Comparison of ENCODE assay signal across 8 cellular contexts in genomic region chr19:16095071-16095571, GRCh38. TPM values are rescaled to one million over a fixed set of nuclear protein-coding genes. Genes with fewer than 3 reads are reported as not detected.
A peak's percentile ranks its signal among the peaks of the same experiment; 100 is the strongest.
DNase-seq lines count a peak whose midpoint lies in the region; ATAC-seq and TF ChIP-seq lines count a peak whose summit lies in the region.

No MANE protein-coding gene starts in this region.

- H3K9me3 ChIP-seq in left ventricle myocardium inferior (replicated peaks), result no peaks in the 10 kb centered on the region
- no peaks in the 10 kb centered on the region for H3K9me3 ChIP-seq in spleen
- H3K9me3 ChIP-seq in MM.1S (replicated peaks; ENCODE audit: insufficient read depth, low read length), result no peaks in the 10 kb centered on the region

- WGBS in spleen, 5 donors, result 47 to 61% (median 57%) methylated on average over 13 of the region's 13 CpGs

- H3K9me2 ChIP-seq in MM.1S (replicated peaks; ENCODE audit: insufficient read depth, low read length), result no peaks in the 10 kb centered on the region

- peak; percentile 77 for DNase-seq in activated CD8-positive, alpha-beta T cell treated with anti-CD3 and anti-CD28 coated beads for 36 hours
- DNase-seq in left ventricle myocardium inferior (peak; percentile 31), spleen (no peak), NOMO-1 treated with DMSO at 0.1 percent for 48 hours (lab: John Stamatoyannopoulos, UW; ENCODE audit: unreplicated experiment) (no peak), MM.1S (no peak)

- H3K27ac Mint-ChIP-seq in activated CD8-positive, alpha-beta T cell treated with anti-CD3 and anti-CD28 coated beads for 36 hours, result peak overlapping the region; percentile 95

- no peaks in the 10 kb centered on the region for H3K27me3 ChIP-seq in left ventricle myocardium inferior (ENCODE audit: low read depth)
- no peaks in the 10 kb centered on the region for H3K27me3 ChIP-seq in spleen (replicated peaks in 1 of 7)
- H3K27me3 ChIP-seq in MM.1S (replicated peaks; ENCODE audit: insufficient read depth, low read length), result no peaks in the 10 kb centered on the region

- H3K4me2 ChIP-seq in MM.1S (ENCODE audit: low read depth, low read length), result no peak overlapping the region

- peaks cover 62% of the 10 kb centered on the region for H3K79me2 ChIP-seq in MM.1S (ENCODE audit: low read length)

- no peak overlapping the region for H3K9ac ChIP-seq in MM.1S (ENCODE audit: low read length)

- H3K4me3 ChIP-seq in left ventricle myocardium inferior, result no peak overlapping the region
- no peak overlapping the region for H3K4me3 ChIP-seq in spleen
- no peak overlapping the region for H3K4me3 ChIP-seq in MM.1S (ENCODE audit: low read length)

- H3K36me3 ChIP-seq in left ventricle myocardium inferior, result peaks cover 99% of the 10 kb centered on the region
- peaks cover 16 to 100% (median 97%) of the 10 kb centered on the region in 6 donors for H3K36me3 ChIP-seq in spleen
- peaks cover 39% of the 10 kb centered on the region for H3K36me3 ChIP-seq in MM.1S (replicated peaks; ENCODE audit: insufficient read depth, low read length)

- peak overlapping the region; percentile 44 for H3K4me3 Mint-ChIP-seq in activated CD8-positive, alpha-beta T cell treated with anti-CD3 and anti-CD28 coated beads for 36 hours

- CTCF ChIA-PET in activated CD8-positive, alpha-beta T cell treated with anti-CD3 and anti-CD28 coated beads for 36 hours (lab: Charles Lee), result interaction anchor here (0.9 to 3.2 kb wide), 14 partner anchors 9 to 465 kb away, joined by 3 to 19 read pairs (median 5); partner anchors contain the start of genes FAM32A and RAB8A

- H4K20me1 ChIP-seq in MM.1S (ENCODE audit: insufficient read depth, low read length), result no peaks in the 10 kb centered on the region

- ATAC-seq in activated CD8-positive, alpha-beta T cell treated with anti-CD3 and anti-CD28 coated beads for 36 hours, result peak; percentile 85
- no peak for ATAC-seq in GM18909 (IDR thresholded peaks at IDR 0.05; ENCODE audit: poor library complexity, unreplicated experiment)
- no peak for ATAC-seq in HG02870 (IDR thresholded peaks at IDR 0.05; ENCODE audit: unreplicated experiment)

- peaks cover 77% of the 10 kb centered on the region for H3K36me3 Mint-ChIP-seq in activated CD8-positive, alpha-beta T cell treated with anti-CD3 and anti-CD28 coated beads for 36 hours (ENCODE audit: low read depth)

- no peaks in the 10 kb centered on the region for H3K9me3 Mint-ChIP-seq in activated CD8-positive, alpha-beta T cell treated with anti-CD3 and anti-CD28 coated beads for 36 hours

- TF ChIP-seq POLR2A in GM15510 (IDR thresholded peaks at IDR 0.05; ENCODE audit: borderline replicate concordance, extremely low read depth, insufficient read length) (peak; percentile 17), spleen (IDR thresholded peaks at IDR 0.05) (no peak)

- POLR2A ChIA-PET in activated CD8-positive, alpha-beta T cell treated with anti-CD3 and anti-CD28 coated beads for 36 hours (lab: Charles Lee), result interaction anchor here (0.6 to 6.6 kb wide), 8 partner anchors 9 to 230 kb away, joined by 3 to 53 read pairs (median 7); partner anchors contain the start of genes FAM32A and TPM4

- intact Hi-C loops in activated CD8-positive, alpha-beta T cell treated with anti-CD3 and anti-CD28 coated beads for 36 hours (cut with micrococcal nuclease), result no loop called here
- intact Hi-C loops in left ventricle myocardium inferior (cut with micrococcal nuclease) (no loop called here), spleen (cut with DNase I; ENCODE audit: low total_unique reads) (no loop called here)

- no peaks in the 10 kb centered on the region for H3K27me3 Mint-ChIP-seq in activated CD8-positive, alpha-beta T cell treated with anti-CD3 and anti-CD28 coated beads for 36 hours

- peaks cover 11% of the 10 kb centered on the region for H3F3A ChIP-seq in MM.1S (ENCODE audit: insufficient read depth, low read length)

- H3K27ac ChIP-seq in left ventricle myocardium inferior (replicated peaks) (peak overlapping the region; percentile 52), spleen (peak overlapping the region; percentile 10 to 73 (median 60)), MM.1S (ENCODE audit: low read length) (no peak overlapping the region)

- TF ChIP-seq CTCF in activated CD8-positive, alpha-beta T cell treated with anti-CD3 and anti-CD28 coated beads for 36 hours (IDR thresholded peaks at IDR 0.05), result no peak
- TF ChIP-seq CTCF in left ventricle myocardium inferior (IDR thresholded peaks at IDR 0.05; ENCODE audit: borderline replicate concordance) (no peak), spleen (IDR thresholded peaks at IDR 0.05 in 8 of 11, conservative IDR thresholded peaks at IDR 0.05 in 3 of 11) (no peak), MM.1S (IDR thresholded peaks at IDR 0.05; ENCODE audit: low read length) (no peak)

- H3K4me1 Mint-ChIP-seq in activated CD8-positive, alpha-beta T cell treated with anti-CD3 and anti-CD28 coated beads for 36 hours (ENCODE audit: low read depth), result peaks cover 29% of the 10 kb centered on the region

- no peak overlapping the region for H2AFZ ChIP-seq in MM.1S (ENCODE audit: low read length)

- H3K4me1 ChIP-seq in left ventricle myocardium inferior (no peaks in the 10 kb centered on the region), spleen (peaks cover 6 to 81% (median 49%) of the 10 kb centered on the region in 6 donors), MM.1S (ENCODE audit: low read length) (no peaks in the 10 kb centered on the region)

RNA-seq across cellular contexts. Expression of gene RAB8A, which starts 16.6 kb away (rescaled TPM):
- 100 to 1,000 TPM; 123 to 128 TPM for total RNA-seq in activated CD8-positive, alpha-beta T cell treated with anti-CD3 and anti-CD28 coated beads for 36 hours
- total RNA-seq in left ventricle myocardium inferior, result 17.7 TPM
- total RNA-seq in spleen, result 100 to 1,000 TPM in 2 of 7 donors, 10 to 100 TPM in 5; 71.9 to 104 (median 89.8) TPM
- 10 to 100 TPM; 31.5 to 45.5 (median 34.0) TPM for polyA plus RNA-seq in spleen

RNA-seq across cellular contexts. Expression of gene TPM4, which starts 18.8 kb away (rescaled TPM):
- total RNA-seq in activated CD8-positive, alpha-beta T cell treated with anti-CD3 and anti-CD28 coated beads for 36 hours, result 100 to 1,000 TPM; 230 to 232 TPM
- total RNA-seq in left ventricle myocardium inferior (69.6 TPM), spleen (100 to 1,000 TPM; 352 to 760 (median 443) TPM)
- 100 to 1,000 TPM; 181 to 403 (median 238) TPM for polyA plus RNA-seq in spleen

RNA-seq across cellular contexts. Expression of gene HSH2D, which starts 48.4 kb away (rescaled TPM):
- 10 to 100 TPM; 23.5 to 25.5 TPM for total RNA-seq in activated CD8-positive, alpha-beta T cell treated with anti-CD3 and anti-CD28 coated beads for 36 hours
- total RNA-seq in left ventricle myocardium inferior (0.16 TPM), spleen (10 to 100 TPM; 39.6 to 89.2 (median 51.4) TPM)
- 100 to 1,000 TPM in 1 of 3 donors, 10 to 100 TPM in 2; 66.1 to 119 (median 75.2) TPM for polyA plus RNA-seq in spleen

Comparison
In these comparisons a context has a peak if more than half of its experiments do, and no peak if none do; other contexts are left out.
1. DNase-seq: peak in activated CD8-positive, alpha-beta T cell treated with anti-CD3 and anti-CD28 coated beads for 36 hours (single experiment) and left ventricle myocardium inferior (single experiment); none in spleen (single experiment), NOMO-1 treated with DMSO at 0.1 percent for 48 hours (single experiment) and MM.1S (single experiment).
2. RNA of gene HSH2D, which starts 48.4 kb away (total RNA-seq): 39.6 to 89.2 TPM in spleen and 23.5 to 25.5 TPM in activated CD8-positive, alpha-beta T cell treated with anti-CD3 and anti-CD28 coated beads for 36 hours; 0.16 TPM in left ventricle myocardium inferior (single experiment); every median in the first group is over 10 times any median in the second.